Comparison of ENCODE assay signal across 15 cellular contexts in the genomic region with DNA sequence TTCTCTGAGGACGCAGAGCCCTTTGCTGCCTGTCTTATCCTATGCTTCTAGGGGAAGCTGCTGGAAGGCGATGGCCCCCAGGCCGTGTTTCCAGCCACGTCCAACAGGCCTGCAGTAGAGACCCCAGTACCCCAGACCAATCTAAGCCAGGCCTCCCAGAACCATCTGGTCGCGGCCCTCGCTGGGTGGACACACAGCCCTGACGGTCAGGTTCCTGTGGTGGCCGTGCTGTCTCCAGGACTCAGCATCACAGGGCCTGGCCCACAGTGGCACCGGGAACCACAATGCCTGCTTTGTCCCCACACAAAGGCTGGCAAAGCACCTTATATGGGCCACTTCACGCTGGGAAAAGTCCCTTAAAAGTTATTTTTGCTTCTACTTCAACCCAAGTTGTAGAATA. TPM values are rescaled to one million over a fixed set of nuclear protein-coding genes. Genes with fewer than 3 reads are reported as not detected.
DNase-seq lines count a peak whose midpoint lies in the region; ATAC-seq lines count a peak whose summit lies in the region.
"Had no signal": no experiment of that assay in that cellular context is flagged by ENCODE, and none has a peak within 500 bp of the region (broad histone marks: within the 10 kb centered on the region; RNA-seq: fewer than 3 reads in every experiment).

No MANE protein-coding gene starts in this region.

- ATAC-seq in activated naive CD8-positive, alpha-beta T cell treated with anti-CD3 and anti-CD28 coated beads, Interleukin-2, amount 50 U/mL, for 24 hours, result no peak
- ATAC-seq in sciatic nerve, result no peak
- ATAC-seq: lower lobe of right lung, PC-3 had no signal

- H3K4me1 Mint-ChIP-seq in activated naive CD8-positive, alpha-beta T cell treated with anti-CD3 and anti-CD28 coated beads, Interleukin-2, amount 50 U/mL, for 24 hours, result peaks cover 94% of the 10 kb centered on the region

- H3K27me3 Mint-ChIP-seq in activated naive CD8-positive, alpha-beta T cell treated with anti-CD3 and anti-CD28 coated beads, Interleukin-2, amount 50 U/mL, for 24 hours, result no peaks in the 10 kb centered on the region
- H3K27me3 Mint-ChIP-seq: IgD-negative memory B cell, naive B cell had no signal

- no peaks in the 10 kb centered on the region for H3K27me3 ChIP-seq in layer of hippocampus (ENCODE audit: control insufficient read depth, insufficient read depth, low read length)
- H3K27me3 ChIP-seq: suprapubic skin had no signal

- no peak overlapping the region for H3K4me3 Mint-ChIP-seq in activated naive CD8-positive, alpha-beta T cell treated with anti-CD3 and anti-CD28 coated beads, Interleukin-2, amount 50 U/mL, for 24 hours
- H3K4me3 Mint-ChIP-seq: IgD-negative memory B cell had no signal

- DNase-seq in activated naive CD4-positive, alpha-beta T cell treated with anti-CD3 and anti-CD28 coated beads, Interleukin-2, amount 50 U/mL, for 16 hours, result peak; percentile 8
- no peak for DNase-seq in activated naive CD4-positive, alpha-beta T cell (lab: John Stamatoyannopoulos, UW)
- no peak for DNase-seq in activated naive CD8-positive, alpha-beta T cell treated with anti-CD3 and anti-CD28 coated beads, Interleukin-2, amount 50 U/mL, for 24 hours
- peak; percentile 85 for DNase-seq in superior temporal gyrus (ENCODE audit: extremely low spot score)
- no peak for DNase-seq in cerebellar cortex (ENCODE audit: low spot score)
- no peak for DNase-seq in sciatic nerve (ENCODE audit: low spot score)
- no peak for DNase-seq in germinal center (ENCODE audit: low spot score)
- DNase-seq: lower lobe of right lung, naive B cell, NCI-H2029 treated with DMSO at 0.1 percent for 48 hours, NCI-H526 treated with DMSO at 0.1 percent for 48 hours, PC-3 had no signal

- peaks cover 57% of the 10 kb centered on the region for H3K36me3 Mint-ChIP-seq in activated naive CD8-positive, alpha-beta T cell treated with anti-CD3 and anti-CD28 coated beads, Interleukin-2, amount 50 U/mL, for 24 hours (ENCODE audit: low read depth)

- H3K9me3 Mint-ChIP-seq in activated naive CD8-positive, alpha-beta T cell treated with anti-CD3 and anti-CD28 coated beads, Interleukin-2, amount 50 U/mL, for 24 hours, result no peaks in the 10 kb centered on the region
- H3K9me3 Mint-ChIP-seq: IgD-negative memory B cell had no signal

- peak overlapping the region; percentile 94 for H3K27ac ChIP-seq in layer of hippocampus (ENCODE audit: low read depth, low read length)
- H3K27ac ChIP-seq: lower lobe of right lung, suprapubic skin had no signal

- peak overlapping the region; percentile 96 for H3K27ac Mint-ChIP-seq in activated naive CD8-positive, alpha-beta T cell treated with anti-CD3 and anti-CD28 coated beads, Interleukin-2, amount 50 U/mL, for 24 hours

- intact Hi-C loops in sciatic nerve (cut with DNase I), result no loop called here

RNA-seq across cellular contexts. Expression of a gene that starts 44.5 kb away (rescaled TPM):
- 35.8 TPM for total RNA-seq in sciatic nerve

Comparison
In these comparisons a context has a peak if more than half of its experiments do, and no peak if none do; other contexts are left out.
1. DNase-seq: peak in activated naive CD4-positive, alpha-beta T cell treated with anti-CD3 and anti-CD28 coated beads, Interleukin-2, amount 50 U/mL, for 16 hours (single experiment) and superior temporal gyrus (single experiment); none in activated naive CD4-positive, alpha-beta T cell (0 of 4), activated naive CD8-positive, alpha-beta T cell treated with anti-CD3 and anti-CD28 coated beads, Interleukin-2, amount 50 U/mL, for 24 hours (single experiment), cerebellar cortex (single experiment), sciatic nerve (single experiment) and germinal center (single experiment).